Comparison of ENCODE assay signal across 19 cellular contexts in the genomic region with DNA sequence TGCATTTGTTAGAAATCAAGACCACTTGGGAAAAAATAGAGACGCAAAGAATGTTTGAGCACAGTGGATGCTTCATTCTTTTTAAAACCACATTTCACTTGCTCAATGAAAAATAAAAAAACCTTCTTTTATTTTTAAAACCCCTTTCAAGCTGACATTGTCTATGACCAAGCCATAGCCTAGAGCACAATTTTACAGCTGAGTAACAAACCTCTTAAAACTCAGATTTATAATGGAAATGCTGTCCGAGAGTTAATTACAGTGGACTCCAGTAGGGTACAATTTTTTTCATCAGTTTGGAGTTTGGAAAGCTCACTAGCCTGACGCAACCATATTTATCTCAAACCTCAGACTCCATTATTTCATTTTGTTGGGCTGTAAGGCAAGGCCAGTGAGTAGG.
DNase-seq lines count a peak whose midpoint lies in the region; ATAC-seq, FAIRE-seq and TF ChIP-seq lines count a peak whose summit lies in the region.
"Had no signal": no experiment of that assay in that cellular context is flagged by ENCODE, and none has a peak within 500 bp of the region (broad histone marks: within the 10 kb centered on the region; RNA-seq: fewer than 3 reads in every experiment).

No MANE protein-coding gene starts in this region.

- H3K9me3 Mint-ChIP-seq in activated T-cell treated with anti-CD3 and anti-CD28 coated beads, Interleukin-2, amount 50 U/mL, for 24 hours = no peaks in the 10 kb centered on the region
- H3K9me3 Mint-ChIP-seq: CD4-positive, alpha-beta memory T cell; HFFc6 had no signal

- no peak overlapping the region for H3K27ac Mint-ChIP-seq in activated T-cell treated with anti-CD3 and anti-CD28 coated beads, Interleukin-2, amount 50 U/mL, for 24 hours
- H3K27ac Mint-ChIP-seq: B cell; CD4-positive, alpha-beta memory T cell; HFFc6 had no signal

- CTCF ChIA-PET in BJ (lab: Yijun Ruan, JAX) = interaction anchor here (1.4 kb wide), 1 partner anchor 11 kb away, joined by 3 read pairs; no protein-coding TSS in a partner anchor

- no peaks in the 10 kb centered on the region for H3K27me3 Mint-ChIP-seq in activated T-cell treated with anti-CD3 and anti-CD28 coated beads, Interleukin-2, amount 50 U/mL, for 24 hours
- H3K27me3 Mint-ChIP-seq: B cell; CD4-positive, alpha-beta memory T cell had no signal

- in situ Hi-C loops in HAP-1 (cut with MboI; ENCODE audit: low sequenced_read_pairs) = no loop called here

- TF ChIP-seq POLR2A in uterus (IDR thresholded peaks at IDR 0.05) = no peak

- TF ChIP-seq CTCF in BJ (IDR thresholded peaks at IDR 0.05; ENCODE audit: insufficient read depth, low read depth, low read length) (no peak), uterus (IDR thresholded peaks at IDR 0.05) (no peak)

- DNase-seq in BJ (ENCODE audit: low read depth) = peak; percentile 67
- peak; percentile 48 to 97 for DNase-seq in HAP-1 (ENCODE audit: low spot score in 2 of 2)
- no peak for DNase-seq in uterus
- DNase-seq in activated T-cell treated with anti-CD3 and anti-CD28 coated beads, Interleukin-2, amount 50 U/mL, for 24 hours = no peak
- DNase-seq: ACHN; CD4-positive, alpha-beta memory T cell; COR-L47; DMS153; HCEC 1CT; HFFc6 had no signal

- H3K9me3 ChIP-seq in HAP-1 (no peaks in the 10 kb centered on the region), uterus (no peaks in the 10 kb centered on the region)

- H3K4me3 Mint-ChIP-seq in activated T-cell treated with anti-CD3 and anti-CD28 coated beads, Interleukin-2, amount 50 U/mL, for 24 hours = no peak overlapping the region
- H3K4me3 Mint-ChIP-seq: B cell; CD4-positive, alpha-beta memory T cell; HFFc6 had no signal

- H3K4me3 ChIP-seq in BJ (ENCODE audit: low read depth, low read length) (no peak overlapping the region), HAP-1 (no peak overlapping the region), uterus (no peak overlapping the region)

- FAIRE-seq in endometrium (lab: Jason Lieb, UNC) = peak; percentile 61
- FAIRE-seq: D721Med, GM12892, H1 had no signal

- ATAC-seq in HG02840 (IDR thresholded peaks at IDR 0.05; ENCODE audit: low FRiP score, unreplicated experiment) = no peak
- no peak for ATAC-seq in HG03442 (IDR thresholded peaks at IDR 0.05; ENCODE audit: unreplicated experiment)

- H3K27ac ChIP-seq in uterus = peak overlapping the region; percentile 50 to 51
- H3K27ac ChIP-seq: C4-2B, HL-60 had no signal

- H3K36me3 ChIP-seq in BJ (ENCODE audit: control insufficient read depth, insufficient read depth, low read length) (no peaks in the 10 kb centered on the region), HAP-1 (replicated peaks) (no peaks in the 10 kb centered on the region), uterus (no peaks in the 10 kb centered on the region)

- H3K4me1 Mint-ChIP-seq in activated T-cell treated with anti-CD3 and anti-CD28 coated beads, Interleukin-2, amount 50 U/mL, for 24 hours (ENCODE audit: low read depth) = no peaks in the 10 kb centered on the region
- H3K4me1 Mint-ChIP-seq: B cell; CD4-positive, alpha-beta memory T cell had no signal

- POLR2A ChIA-PET in BJ (lab: Charles Lee) = no interaction called here

- no peaks in the 10 kb centered on the region for H3K36me3 Mint-ChIP-seq in activated T-cell treated with anti-CD3 and anti-CD28 coated beads, Interleukin-2, amount 50 U/mL, for 24 hours (ENCODE audit: low read depth)

- intact Hi-C loops in uterus (cut with DNase I; ENCODE audit: low total_unique reads) = no loop called here

- H3K4me1 ChIP-seq in HAP-1 (peaks cover 30% of the 10 kb centered on the region), uterus (peaks cover 0 to 6% of the 10 kb centered on the region in 2 donors)

- H3K27me3 ChIP-seq in BJ (ENCODE audit: control insufficient read depth, insufficient read depth, low read length) (no peaks in the 10 kb centered on the region), HAP-1 (ENCODE audit: low read depth) (no peaks in the 10 kb centered on the region), uterus (no peaks in the 10 kb centered on the region)

Comparison
In these comparisons a context has a peak if more than half of its experiments do, and no peak if none do; other contexts are left out.
1. DNase-seq: peak in BJ (single experiment) and HAP-1 (2 of 2); none in uterus (0 of 2) and activated T-cell treated with anti-CD3 and anti-CD28 coated beads, Interleukin-2, amount 50 U/mL, for 24 hours (single experiment).